ENCODE assay signal across 9 cellular contexts in genomic region chr2:136207030-136207623, GRCh38.
DNase-seq lines count a peak whose midpoint lies in the region; ATAC-seq and TF ChIP-seq lines count a peak whose summit lies in the region.
"Had no signal": no experiment of that assay in that cellular context is flagged by ENCODE, and none has a peak within 500 bp of the region (broad histone marks: within the 10 kb centered on the region; RNA-seq: fewer than 3 reads in every experiment).

No MANE protein-coding gene starts in this region.

- peak; percentile 46 for DNase-seq in activated CD4-positive, alpha-beta T cell treated with anti-CD3 and anti-CD28 coated beads for 48 hours
- DNase-seq in activated CD4-positive, alpha-beta T cell treated with anti-CD3 and anti-CD28 coated beads, Interleukin-2, amount 10 ng/mL, durations not matched to agents 7 days and 5 days, result no peak
- peak; percentile 82 to 85 for DNase-seq in NOMO-1 (lab: John Stamatoyannopoulos, UW; ENCODE audit: unreplicated experiment in 2 of 2)
- DNase-seq in neural progenitor cell (ENCODE audit: low spot score), result no peak
- DNase-seq in foreskin keratinocyte, result no peak
- no peak for DNase-seq in osteocyte (ENCODE audit: extremely low spot score, unreplicated experiment)
- no peak for DNase-seq in DMS114 treated with DMSO at 0.1 percent for 48 hours (lab: John Stamatoyannopoulos, UW; ENCODE audit: unreplicated experiment)
- DNase-seq: pancreas had no signal

- no peaks in the 10 kb centered on the region for H4K20me1 ChIP-seq in neural progenitor cell (ENCODE audit: low read depth)

- H3K36me3 ChIP-seq in neural progenitor cell, result no peaks in the 10 kb centered on the region
- H3K36me3 ChIP-seq: pancreas had no signal

- CTCF ChIA-PET in activated CD4-positive, alpha-beta T cell treated with anti-CD3 and anti-CD28 coated beads, Interleukin-2, amount 10 ng/mL, durations not matched to agents 7 days and 5 days (lab: Charles Lee), result interaction anchor here (2.8 kb wide), 1 partner anchor 32 kb away, joined by 11 read pairs; no protein-coding TSS in a partner anchor

- no peaks in the 10 kb centered on the region for H3K79me2 ChIP-seq in neural progenitor cell (ENCODE audit: low read depth)

- no peak overlapping the region for H2AFZ ChIP-seq in neural progenitor cell (replicated peaks)

- H3K27ac ChIP-seq in neural progenitor cell, result no peak overlapping the region
- no peak overlapping the region for H3K27ac ChIP-seq in foreskin keratinocyte
- H3K27ac ChIP-seq: pancreas had no signal

- H3K27me3 ChIP-seq in neural progenitor cell (no peaks in the 10 kb centered on the region), foreskin keratinocyte (no peaks in the 10 kb centered on the region)
- H3K27me3 ChIP-seq: pancreas had no signal

- H3K36me3 Mint-ChIP-seq in activated CD4-positive, alpha-beta T cell treated with anti-CD3 and anti-CD28 coated beads, Interleukin-2, amount 10 ng/mL, durations not matched to agents 7 days and 5 days (ENCODE audit: low read depth), result no peaks in the 10 kb centered on the region
- H3K36me3 Mint-ChIP-seq in neural progenitor cell, result peaks cover 2% of the 10 kb centered on the region
- H3K36me3 Mint-ChIP-seq in osteocyte (ENCODE audit: unreplicated experiment), result no peaks in the 10 kb centered on the region

- ATAC-seq in HG02642 (IDR thresholded peaks at IDR 0.05; ENCODE audit: poor library complexity, unreplicated experiment), result peak; percentile 63
- no peak for ATAC-seq in foreskin keratinocyte

- POLR2A ChIA-PET in activated CD4-positive, alpha-beta T cell treated with anti-CD3 and anti-CD28 coated beads, Interleukin-2, amount 10 ng/mL, durations not matched to agents 7 days and 5 days (lab: Charles Lee), result no interaction called here

- peaks cover 6% of the 10 kb centered on the region for H3K4me1 Mint-ChIP-seq in activated CD4-positive, alpha-beta T cell treated with anti-CD3 and anti-CD28 coated beads, Interleukin-2, amount 10 ng/mL, durations not matched to agents 7 days and 5 days
- H3K4me1 Mint-ChIP-seq in neural progenitor cell, result peaks cover 16% of the 10 kb centered on the region
- H3K4me1 Mint-ChIP-seq in osteocyte (ENCODE audit: unreplicated experiment), result no peaks in the 10 kb centered on the region

- no peak overlapping the region for H3K4me2 ChIP-seq in neural progenitor cell

- H3K27ac Mint-ChIP-seq in activated CD4-positive, alpha-beta T cell treated with anti-CD3 and anti-CD28 coated beads, Interleukin-2, amount 10 ng/mL, durations not matched to agents 7 days and 5 days, result no peak overlapping the region
- H3K27ac Mint-ChIP-seq in neural progenitor cell (peak overlapping the region; percentile 83), osteocyte (ENCODE audit: unreplicated experiment) (no peak overlapping the region)

- H3K9me3 ChIP-seq in neural progenitor cell (ENCODE audit: low read depth), result peaks cover 3% of the 10 kb centered on the region
- H3K9me3 ChIP-seq: pancreas had no signal

- H3K4me1 ChIP-seq in neural progenitor cell (no peaks in the 10 kb centered on the region), foreskin keratinocyte (no peaks in the 10 kb centered on the region)
- H3K4me1 ChIP-seq: pancreas had no signal

- no peak overlapping the region for H3K9ac ChIP-seq in neural progenitor cell

- H3F3A ChIP-seq in neural progenitor cell (ENCODE audit: low read depth), result no peaks in the 10 kb centered on the region

- H3K4me3 ChIP-seq in neural progenitor cell, result no peak overlapping the region
- H3K4me3 ChIP-seq: pancreas had no signal

- TF ChIP-seq CTCF in neural progenitor cell (IDR thresholded peaks at IDR 0.05), result no peak
- TF ChIP-seq CTCF in foreskin keratinocyte (conservative IDR thresholded peaks at IDR 0.05), result no peak
- no peak for TF ChIP-seq CTCF in osteocyte (IDR thresholded peaks at IDR 0.05)

- no peaks in the 10 kb centered on the region for H3K27me3 Mint-ChIP-seq in activated CD4-positive, alpha-beta T cell treated with anti-CD3 and anti-CD28 coated beads, Interleukin-2, amount 10 ng/mL, durations not matched to agents 7 days and 5 days
- H3K27me3 Mint-ChIP-seq in neural progenitor cell (ENCODE audit: insufficient read depth, low read depth) (peaks cover 6% of the 10 kb centered on the region), osteocyte (ENCODE audit: unreplicated experiment) (no peaks in the 10 kb centered on the region)

- peaks cover 15% of the 10 kb centered on the region for H3K9me3 Mint-ChIP-seq in activated CD4-positive, alpha-beta T cell treated with anti-CD3 and anti-CD28 coated beads, Interleukin-2, amount 10 ng/mL, durations not matched to agents 7 days and 5 days
- H3K9me3 Mint-ChIP-seq in neural progenitor cell (peaks cover 33% of the 10 kb centered on the region), osteocyte (ENCODE audit: unreplicated experiment) (no peaks in the 10 kb centered on the region)

- no peak overlapping the region for H3K4me3 Mint-ChIP-seq in activated CD4-positive, alpha-beta T cell treated with anti-CD3 and anti-CD28 coated beads, Interleukin-2, amount 10 ng/mL, durations not matched to agents 7 days and 5 days
- H3K4me3 Mint-ChIP-seq in neural progenitor cell (no peak overlapping the region), osteocyte (ENCODE audit: unreplicated experiment) (no peak overlapping the region)

Comparison
In these comparisons a context has a peak if more than half of its experiments do, and no peak if none do; other contexts are left out.
1. DNase-seq: peak in activated CD4-positive, alpha-beta T cell treated with anti-CD3 and anti-CD28 coated beads for 48 hours (single experiment) and NOMO-1 (2 of 2); none in activated CD4-positive, alpha-beta T cell treated with anti-CD3 and anti-CD28 coated beads, Interleukin-2, amount 10 ng/mL, durations not matched to agents 7 days and 5 days (single experiment), neural progenitor cell (single experiment), foreskin keratinocyte (0 of 2), osteocyte (single experiment) and DMS114 treated with DMSO at 0.1 percent for 48 hours (single experiment).